9 cellular contexts compared by ENCODE assay signal in the genomic region with DNA sequence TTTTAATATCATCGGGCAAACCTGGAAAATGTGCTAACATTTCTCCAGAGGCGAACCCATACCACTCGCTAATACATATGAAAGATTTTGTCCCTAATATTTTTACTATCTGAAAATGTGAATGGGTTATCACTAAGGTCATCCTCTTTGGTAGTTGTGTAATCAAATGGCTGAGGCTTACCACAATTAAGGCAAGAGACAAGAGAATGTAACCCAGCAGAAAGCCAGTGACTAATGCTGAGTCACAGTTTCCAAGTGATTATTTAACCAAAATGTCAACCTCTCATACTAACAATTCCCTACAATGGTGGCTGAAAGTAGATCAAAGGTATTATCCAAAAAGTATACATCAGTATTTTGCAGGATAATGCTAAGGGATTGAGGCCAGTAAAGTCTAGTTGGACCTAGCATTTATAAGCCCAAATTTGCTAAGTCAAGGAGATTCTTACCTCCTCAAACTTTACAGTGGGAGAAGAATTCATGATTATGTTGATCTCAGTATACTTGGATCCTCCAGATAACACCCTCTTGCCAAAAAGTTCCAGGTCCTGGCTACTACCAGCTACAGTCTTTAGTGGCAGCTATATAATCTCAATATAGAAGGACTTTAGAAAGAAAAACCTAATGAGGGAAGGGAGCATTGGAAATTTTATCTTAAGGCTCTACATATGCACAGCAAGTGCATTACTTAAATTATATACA. TPM values are rescaled to one million over a fixed set of nuclear protein-coding genes. Genes with fewer than 3 reads are reported as not detected.
A peak's percentile ranks its signal among the peaks of the same experiment; 100 is the strongest.
DNase-seq lines count a peak whose midpoint lies in the region; ATAC-seq and TF ChIP-seq lines count a peak whose summit lies in the region.
"Had no signal": no experiment of that assay in that cellular context is flagged by ENCODE, and none has a peak within 500 bp of the region (broad histone marks: within the 10 kb centered on the region; RNA-seq: fewer than 3 reads in every experiment).

No MANE protein-coding gene starts in this region.

- no peak overlapping the region for H3K9ac ChIP-seq in subcutaneous abdominal adipose tissue (ENCODE audit: low read length in 5 of 5)

- POLR2A ChIA-PET in CD8-positive, alpha-beta T cell (lab: Charles Lee), result no interaction called here
- POLR2A ChIA-PET in activated B cell treated with CpG ODN at 0.5 μM for 24 hours (lab: Charles Lee), result interaction anchor here (0.9 to 1.2 kb wide), 3 partner anchors 8 to 94 kb away, joined by 3 read pairs; no protein-coding TSS in a partner anchor

- H3K4me3 ChIP-seq in CD8-positive, alpha-beta T cell (ENCODE audit: low read depth, low read length), result no peak overlapping the region
- no peak overlapping the region for H3K4me3 ChIP-seq in right cardiac atrium (ENCODE audit: low read length)
- no peak overlapping the region for H3K4me3 ChIP-seq in subcutaneous abdominal adipose tissue (ENCODE audit: low read depth in 1 of 5, low read length in 5 of 5)

- no peak overlapping the region for H3K4me3 Mint-ChIP-seq in CD8-positive, alpha-beta T cell
- no peak overlapping the region for H3K4me3 Mint-ChIP-seq in activated B cell treated with CpG ODN at 0.5 μM for 24 hours
- H3K4me3 Mint-ChIP-seq: naive B cell had no signal

- CTCF ChIA-PET in CD8-positive, alpha-beta T cell (lab: Charles Lee), result interaction anchor here (0.9 kb wide), 1 partner anchor 143 kb away, joined by 3 read pairs; no protein-coding TSS in a partner anchor
- CTCF ChIA-PET in activated B cell treated with CpG ODN at 0.5 μM for 24 hours (lab: Charles Lee), result no interaction called here

- peak; percentile 46 for ATAC-seq in CD8-positive, alpha-beta T cell
- ATAC-seq in activated B cell treated with CpG ODN at 0.5 μM for 24 hours (ENCODE audit: low read depth), result peak; percentile 48
- peak; percentile 58 to 81 for ATAC-seq in right cardiac atrium
- ATAC-seq in GM21447 (IDR thresholded peaks at IDR 0.05; ENCODE audit: unreplicated experiment), result no peak

- intact Hi-C loops in CD8-positive, alpha-beta T cell (cut with DNase I, micrococcal nuclease), result loop anchor here in 1 of 2 experiments (2.0 kb wide), 1 partner anchor 22 kb away; no protein-coding TSS in a partner anchor
- intact Hi-C loops in activated B cell treated with CpG ODN at 0.5 μM for 24 hours (cut with micrococcal nuclease) (loop anchor here (1.0 kb wide), 1 partner anchor 8 kb away; no protein-coding TSS in a partner anchor), right cardiac atrium (cut with DNase I) (no loop called here)

- no peak overlapping the region for H3K27ac Mint-ChIP-seq in CD8-positive, alpha-beta T cell
- H3K27ac Mint-ChIP-seq in activated B cell treated with CpG ODN at 0.5 μM for 24 hours, result no peak overlapping the region

- H3K4me1 ChIP-seq in CD8-positive, alpha-beta T cell (ENCODE audit: insufficient read depth, low read length), result peaks cover 26% of the 10 kb centered on the region
- H3K4me1 ChIP-seq in right cardiac atrium (ENCODE audit: control insufficient read depth, insufficient read depth, low read length) (peaks cover 10% of the 10 kb centered on the region), subcutaneous abdominal adipose tissue (ENCODE audit: control insufficient read depth in 5 of 5, insufficient read depth in 5 of 5, low read length in 5 of 5) (peaks cover 9 to 43% (median 39%) of the 10 kb centered on the region in 5 donors)

- no peaks in the 10 kb centered on the region for H3K9me3 Mint-ChIP-seq in CD8-positive, alpha-beta T cell
- no peaks in the 10 kb centered on the region for H3K9me3 Mint-ChIP-seq in activated B cell treated with CpG ODN at 0.5 μM for 24 hours
- H3K9me3 Mint-ChIP-seq: naive B cell had no signal

- H3K4me1 Mint-ChIP-seq in CD8-positive, alpha-beta T cell (ENCODE audit: low read depth), result peaks cover 68% of the 10 kb centered on the region
- peaks cover 75% of the 10 kb centered on the region for H3K4me1 Mint-ChIP-seq in activated B cell treated with CpG ODN at 0.5 μM for 24 hours

- H3K27me3 ChIP-seq in CD8-positive, alpha-beta T cell (ENCODE audit: insufficient read depth, low read length), result no peaks in the 10 kb centered on the region
- H3K27me3 ChIP-seq in right cardiac atrium (ENCODE audit: control insufficient read depth, insufficient read depth) (no peaks in the 10 kb centered on the region), subcutaneous abdominal adipose tissue (ENCODE audit: control insufficient read depth in 5 of 5, insufficient read depth in 4 of 5, low read length in 5 of 5) (no peaks in the 10 kb centered on the region)

- no peak overlapping the region for H3K27ac ChIP-seq in CD8-positive, alpha-beta T cell (ENCODE audit: low read depth, low read length)
- H3K27ac ChIP-seq in right cardiac atrium (ENCODE audit: low read length) (no peak overlapping the region), subcutaneous abdominal adipose tissue (ENCODE audit: low read depth, low read length) (peak overlapping the region; percentile 43)

- H3K36me3 ChIP-seq in CD8-positive, alpha-beta T cell (ENCODE audit: insufficient read depth, low read length), result no peaks in the 10 kb centered on the region
- H3K36me3 ChIP-seq in subcutaneous abdominal adipose tissue (ENCODE audit: control insufficient read depth in 5 of 5, insufficient read depth in 5 of 5, low read length in 5 of 5), result no peaks in the 10 kb centered on the region

- WGBS in right cardiac atrium, result 87% methylated on average over 3 of the region's 3 CpGs

- DNase-seq in CD8-positive, alpha-beta T cell, result no peak
- DNase-seq in HS-5 (ENCODE audit: low read depth) (peak; percentile 92), activated B cell treated with CpG ODN at 0.5 μM for 24 hours (no peak), right cardiac atrium (no peak), COR-L47 (lab: John Stamatoyannopoulos, UW) (no peak), NCI-H1048 (lab: John Stamatoyannopoulos, UW) (no peak)
- DNase-seq: naive B cell had no signal

- H3K9me3 ChIP-seq in CD8-positive, alpha-beta T cell (ENCODE audit: low read length), result no peaks in the 10 kb centered on the region
- H3K9me3 ChIP-seq in right cardiac atrium (ENCODE audit: control insufficient read depth, low read length) (no peaks in the 10 kb centered on the region), subcutaneous abdominal adipose tissue (ENCODE audit: control insufficient read depth in 5 of 5, low read length in 5 of 5) (no peaks in the 10 kb centered on the region)

- H3K27me3 Mint-ChIP-seq in CD8-positive, alpha-beta T cell (ENCODE audit: low read depth), result no peaks in the 10 kb centered on the region
- H3K27me3 Mint-ChIP-seq in activated B cell treated with CpG ODN at 0.5 μM for 24 hours, result no peaks in the 10 kb centered on the region
- H3K27me3 Mint-ChIP-seq: naive B cell had no signal

- no peak for TF ChIP-seq CTCF in CD8-positive, alpha-beta T cell (IDR thresholded peaks at IDR 0.05)
- TF ChIP-seq CTCF in activated B cell treated with CpG ODN at 0.5 μM for 24 hours (IDR thresholded peaks at IDR 0.05), result no peak

- peaks cover 11% of the 10 kb centered on the region for H3K36me3 Mint-ChIP-seq in CD8-positive, alpha-beta T cell
- H3K36me3 Mint-ChIP-seq in activated B cell treated with CpG ODN at 0.5 μM for 24 hours (ENCODE audit: low read depth), result peaks cover 9% of the 10 kb centered on the region

RNA-seq across cellular contexts. Expression of a gene that starts 25.6 kb away (rescaled TPM):
- 100 to 1,000 TPM in 1 of 2 experiments, 10 to 100 TPM in 1; 96.6 to 107 TPM for total RNA-seq in CD8-positive, alpha-beta T cell
- total RNA-seq in activated B cell treated with CpG ODN at 0.5 μM for 24 hours (75.0 and 88.4 TPM in 2 replicates), right cardiac atrium (10 to 100 TPM; 34.2 to 46.6 (median 36.9) TPM)
- 13.4 TPM for polyA plus RNA-seq in right cardiac atrium
